In genomic region chr1:175221548-175222175, GRCh38 we compare ENCODE assay signal across 10 cellular contexts. TPM values are rescaled to one million over a fixed set of nuclear protein-coding genes. Genes with fewer than 3 reads are reported as not detected.
DNase-seq lines count a peak whose midpoint lies in the region; ATAC-seq and TF ChIP-seq lines count a peak whose summit lies in the region.
"Had no signal": no experiment of that assay in that cellular context is flagged by ENCODE, and none has a peak within 500 bp of the region (broad histone marks: within the 10 kb centered on the region; RNA-seq: fewer than 3 reads in every experiment).

No MANE protein-coding gene starts in this region.

- H3K27ac ChIP-seq in H9 (ENCODE audit: insufficient read length, low read depth, low read length) (no peak overlapping the region), mammary epithelial cell (ENCODE audit: insufficient read depth, low read depth, low read length) (peak overlapping the region; percentile 78), iPS-20b (ENCODE audit: low read length) (no peak overlapping the region)

- H3K79me1 ChIP-seq in H9 (ENCODE audit: insufficient read depth, low read depth, low read length, poor library complexity, severe bottlenecking), result no peaks in the 10 kb centered on the region

- no peaks in the 10 kb centered on the region for H3K79me2 ChIP-seq in H9 (ENCODE audit: insufficient read depth, low read length)
- no peaks in the 10 kb centered on the region for H3K79me2 ChIP-seq in mammary epithelial cell (ENCODE audit: insufficient read depth, low read length)

- no peak overlapping the region for H4K5ac ChIP-seq in H9 (ENCODE audit: insufficient read length, low read depth, low read length)

- H3K9me3 Mint-ChIP-seq in H9 (no peaks in the 10 kb centered on the region), chondrocyte (ENCODE audit: low read depth) (no peaks in the 10 kb centered on the region)
- H3K9me3 Mint-ChIP-seq: T-helper 1 cell treated with Interleukin-12 subunit alpha and Interleukin-12 subunit beta and Interleukin-4 antibody, amounts not matched to agents 30 μg/mL and 1 μg/mL, for 36 hours had no signal

- H3K9ac ChIP-seq in H9 (ENCODE audit: extremely low read depth, insufficient read length, low read length) (no peak overlapping the region), mammary epithelial cell (ENCODE audit: insufficient read depth, low read length) (peak overlapping the region; percentile 34), iPS-20b (ENCODE audit: low read depth, low read length) (no peak overlapping the region)

- peak; percentile 70 for ATAC-seq in sciatic nerve

- H3K27me3 Mint-ChIP-seq in H9 (ENCODE audit: low read depth) (no peaks in the 10 kb centered on the region), chondrocyte (ENCODE audit: low read depth) (peaks cover 6% of the 10 kb centered on the region)

- no peak overlapping the region for H3K56ac ChIP-seq in H9 (ENCODE audit: insufficient read length, low read depth, low read length)

- no peak overlapping the region for H4K91ac ChIP-seq in H9 (ENCODE audit: insufficient read length, low read depth, low read length)

- H3T11ph ChIP-seq in H9 (ENCODE audit: low read length), result no peak overlapping the region

- H3K4me3 ChIP-seq in mammary epithelial cell (replicated peaks in 1 of 3; ENCODE audit: insufficient read depth in 1 of 3, low read depth in 2 of 3, low read length in 3 of 3) (peak overlapping the region in 1 of 3 experiments; percentile 14), iPS-20b (ENCODE audit: low read length) (peak overlapping the region; percentile 3; the same call in 1 of the 2 replicates)

- peaks cover 25 to 28% of the 10 kb centered on the region in 2 experiments for H3K4me1 Mint-ChIP-seq in H9
- H3K4me1 Mint-ChIP-seq in chondrocyte (ENCODE audit: low read depth), result peaks cover 3% of the 10 kb centered on the region

- TSS peak; percentile 65 for BruUV-seq in mammary epithelial cell (replicated peaks; lab: Mats Ljungman, UMichigan)

- DNase-seq in H9 (peak; percentile 76), mammary epithelial cell (peak; percentile 88), sciatic nerve (ENCODE audit: low spot score) (no peak), DMS79 (lab: John Stamatoyannopoulos, UW) (no peak), activated gamma-delta T cell treated with Interleukin-2 at 50 U/mL for 16 hours (no peak), chondrocyte (ENCODE audit: low spot score) (no peak)
- no peak for DNase-seq in activated naive CD4-positive, alpha-beta T cell treated with Interleukin-2 at 50 U/mL for 16 hours
- DNase-seq: NCI-H446 had no signal

- H3K4me1 ChIP-seq in H9 (ENCODE audit: insufficient read depth, low read length), result 0 out of 2 replicates have a peak, but pooled peaks cover 3% of the 10 kb centered on the region
- peaks cover 46% of the 10 kb centered on the region for H3K4me1 ChIP-seq in mammary epithelial cell (ENCODE audit: insufficient read depth, low read length)
- peaks cover 8% of the 10 kb centered on the region for H3K4me1 ChIP-seq in iPS-20b (ENCODE audit: insufficient read depth, low read length)

- H2BK20ac ChIP-seq in H9 (ENCODE audit: low read depth, low read length, poor library complexity, severe bottlenecking), result no peak overlapping the region

- H3K4me2 ChIP-seq in H9 (ENCODE audit: insufficient read depth, insufficient read length, low read length), result no peak overlapping the region
- peak overlapping the region; percentile 76 for H3K4me2 ChIP-seq in mammary epithelial cell (ENCODE audit: insufficient read depth, low read depth, low read length)

- H2BK15ac ChIP-seq in H9 (ENCODE audit: low read depth, low read length), result no peak overlapping the region

- no peaks in the 10 kb centered on the region for H4K20me1 ChIP-seq in H9 (ENCODE audit: control insufficient read depth, insufficient read depth, insufficient read length)
- H4K20me1 ChIP-seq in mammary epithelial cell (ENCODE audit: insufficient read depth, low read length), result no peaks in the 10 kb centered on the region

- H2BK120ac ChIP-seq in H9 (ENCODE audit: low read depth, low read length, poor library complexity, severe bottlenecking), result no peak overlapping the region

- TF ChIP-seq CTCF in H9 (conservative IDR thresholded peaks at IDR 0.05) (peak; percentile 44; the same call in 2 of the 3 replicates), mammary epithelial cell (conservative IDR thresholded peaks at IDR 0.05 in 1 of 2, IDR thresholded peaks at IDR 0.05 in 1 of 2; ENCODE audit: extremely low read depth in 1 of 2, insufficient read depth in 1 of 2, low read depth in 1 of 2, low read length in 2 of 2) (peak; percentile 35 to 64), chondrocyte (IDR thresholded peaks at IDR 0.05) (no peak)

- no peak overlapping the region for H3K14ac ChIP-seq in H9 (ENCODE audit: insufficient read depth, low read length)

- no peaks in the 10 kb centered on the region for H3K9me3 ChIP-seq in H9 (ENCODE audit: control insufficient read depth, low read depth, low read length)
- H3K9me3 ChIP-seq in mammary epithelial cell (replicated peaks; ENCODE audit: insufficient read depth, low read length), result no peaks in the 10 kb centered on the region
- H3K9me3 ChIP-seq in iPS-20b (ENCODE audit: insufficient read depth, low read depth, low read length), result no peaks in the 10 kb centered on the region

- H3K36me3 Mint-ChIP-seq in H9 (ENCODE audit: insufficient read depth in 1 of 3, low read depth in 3 of 3) (no peaks in the 10 kb centered on the region), chondrocyte (ENCODE audit: low read depth) (no peaks in the 10 kb centered on the region)

- no peak overlapping the region for H2BK12ac ChIP-seq in H9 (ENCODE audit: insufficient read length, low read depth, low read length)

- no peak overlapping the region for H3K18ac ChIP-seq in H9 (ENCODE audit: insufficient read length, low read depth, low read length)

- no peak overlapping the region for H4K8ac ChIP-seq in H9 (replicated peaks; ENCODE audit: insufficient read length, low read depth, low read length)

- no peak overlapping the region for H2AK5ac ChIP-seq in H9 (ENCODE audit: insufficient read length, low read length)

- CTCF ChIA-PET in mammary epithelial cell (lab: Charles Lee; ENCODE audit: low non-redundant PET), result interaction anchor here (0.6 to 1.4 kb wide), 9 partner anchors 18 to 114 kb away, joined by 3 to 13 read pairs (median 5); no protein-coding TSS in a partner anchor

- H2AFZ ChIP-seq in H9 (ENCODE audit: low read length) (peak overlapping the region; percentile 43), mammary epithelial cell (ENCODE audit: low read depth, low read length) (peak overlapping the region; percentile 80)

- in situ Hi-C loops in mammary epithelial cell (cut with MboI; ENCODE audit: low sequenced_read_pairs in 2 of 2), result loop anchor here in 1 of 2 donors (10.0 kb wide), 1 partner anchor 47 kb away; no protein-coding TSS in a partner anchor

- H3K27ac Mint-ChIP-seq in H9 (peak overlapping the region in 1 of 3 experiments; percentile 71; a peak in 1 of 7 replicates), chondrocyte (ENCODE audit: unreplicated experiment) (no peak overlapping the region)
- H3K27ac Mint-ChIP-seq: T-helper 1 cell treated with Interleukin-12 subunit alpha and Interleukin-12 subunit beta and Interleukin-4 antibody, amounts not matched to agents 30 μg/mL and 1 μg/mL, for 36 hours had no signal

- no CpG with 5 or more reads among the region's 10 CpGs for WGBS in H9 (ENCODE audit: extremely low coverage, insufficient read length, low lambda C conversion rate)
- WGBS in mammary epithelial cell (ENCODE audit: low coverage, missing lambda C conversion rate), result 13% methylated on average over 10 of the region's 10 CpGs

- dilution Hi-C loops in mammary epithelial cell (cut with HindIII; ENCODE audit: low sequenced_read_pairs), result no loop called here

- H3K36me3 ChIP-seq in mammary epithelial cell (ENCODE audit: insufficient read depth, low read length) (no peaks in the 10 kb centered on the region), iPS-20b (ENCODE audit: insufficient read depth, low read depth, low read length) (no peaks in the 10 kb centered on the region)

- H3K23ac ChIP-seq in H9 (ENCODE audit: insufficient read length, low read depth, low read length), result no peak overlapping the region

- no peak overlapping the region for H2BK5ac ChIP-seq in H9 (ENCODE audit: insufficient read length, low read length)

- no peak overlapping the region for H3K4ac ChIP-seq in H9 (ENCODE audit: low read depth, low read length)

- H3K27me3 ChIP-seq in H9 (ENCODE audit: insufficient read depth, low read length) (no peaks in the 10 kb centered on the region), mammary epithelial cell (ENCODE audit: insufficient read depth, low read length) (no peaks in the 10 kb centered on the region), iPS-20b (ENCODE audit: insufficient read depth, low read length) (no peaks in the 10 kb centered on the region)

- intact Hi-C loops in mammary epithelial cell (cut with micrococcal nuclease), result loop anchor here (1.0 to 2.0 kb wide), 5 partner anchors 24 to 98 kb away; partner anchors contain the start of gene KIAA0040
- intact Hi-C loops in sciatic nerve (cut with DNase I), result no loop called here

- no peaks in the 10 kb centered on the region for H3K23me2 ChIP-seq in H9 (ENCODE audit: insufficient read length, low read depth, low read length, poor library complexity, severe bottlenecking)

- no peak overlapping the region for H3K4me3 Mint-ChIP-seq in H9
- H3K4me3 Mint-ChIP-seq in chondrocyte (ENCODE audit: unreplicated experiment), result no peak overlapping the region
- H3K4me3 Mint-ChIP-seq: T-helper 1 cell treated with Interleukin-12 subunit alpha and Interleukin-12 subunit beta and Interleukin-4 antibody, amounts not matched to agents 30 μg/mL and 1 μg/mL, for 36 hours had no signal

RNA-seq across cellular contexts. Expression of gene KIAA0040, which starts 29.1 kb away (rescaled TPM):
- total RNA-seq in H9 (2021) (5.0 and 5.2 TPM in 2 replicates), mammary epithelial cell (10 to 100 TPM; 34.3 to 75.0 TPM), sciatic nerve (16.8 TPM), chondrocyte (0.75 to 3.5 TPM (median 1.2 TPM) in 3 replicates)
- polyA plus RNA-seq in mammary epithelial cell, result 87.6 TPM
- 83.3 TPM for polyA minus RNA-seq in mammary epithelial cell

Comparison
In these comparisons a context has a peak if more than half of its experiments do, and no peak if none do; other contexts are left out.
1. DNase-seq: peak in H9 (single experiment) and mammary epithelial cell (single experiment); none in sciatic nerve (single experiment), activated naive CD4-positive, alpha-beta T cell treated with Interleukin-2 at 50 U/mL for 16 hours (single experiment), DMS79 (single experiment), activated gamma-delta T cell treated with Interleukin-2 at 50 U/mL for 16 hours (single experiment) and chondrocyte (single experiment).